Comparison of ENCODE assay signal across 8 cellular contexts in the genomic region with DNA sequence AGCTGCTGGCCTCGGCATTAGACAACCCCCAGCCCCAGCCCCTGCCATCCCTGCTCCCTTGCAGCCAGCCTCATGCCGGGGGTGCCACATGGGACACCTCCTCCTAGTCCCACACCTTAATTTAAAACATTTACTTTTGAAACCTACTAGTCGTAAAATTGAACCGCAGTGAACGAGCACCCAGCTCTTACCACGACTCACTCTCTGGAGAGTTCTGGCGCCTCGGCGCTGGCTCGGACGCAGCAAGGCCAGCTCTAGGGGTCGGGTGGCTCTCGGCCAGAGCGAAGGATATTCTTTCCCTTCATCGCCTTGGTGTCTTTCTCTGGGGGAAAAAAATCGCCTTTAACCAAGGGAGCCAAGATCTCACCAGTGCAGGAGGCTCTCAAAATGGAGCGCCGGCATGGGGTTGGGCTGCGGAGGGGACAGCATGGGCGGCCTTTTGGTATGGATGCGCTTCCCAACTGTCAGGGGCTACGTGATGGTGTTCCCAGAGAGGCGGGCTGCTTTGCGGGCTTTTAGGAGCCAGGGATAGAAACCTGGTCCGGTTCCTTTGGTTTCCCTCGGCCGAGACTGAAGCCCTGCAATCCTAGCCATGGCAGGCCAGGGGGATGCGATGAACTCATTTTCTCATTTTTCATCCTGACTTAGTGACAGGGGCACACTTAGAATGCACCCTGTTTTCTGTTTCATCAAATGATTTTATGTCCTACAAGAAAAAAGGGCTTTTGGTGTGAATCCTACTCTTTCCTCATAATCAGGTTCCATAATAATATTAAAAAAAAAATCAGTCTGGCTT. TPM values are rescaled to one million over a fixed set of nuclear protein-coding genes. Genes with fewer than 3 reads are reported as not detected.
DNase-seq lines count a peak whose midpoint lies in the region; ATAC-seq and TF ChIP-seq lines count a peak whose summit lies in the region.

No MANE protein-coding gene starts in this region.

- H3K4me3 ChIP-seq in brain microvascular endothelial cell (ENCODE audit: low read depth, low read length): peak overlapping the region; percentile 84
- H3K4me3 ChIP-seq in lung: peak overlapping the region; percentile 96
- H3K4me3 ChIP-seq in tibial nerve: peak overlapping the region; percentile 56 to 96 (median 79)

- H3K9me3 Mint-ChIP-seq in activated T-cell treated with anti-CD3 and anti-CD28 coated beads, Interleukin-2, amount 50 U/mL, for 72 hours: no peaks in the 10 kb centered on the region

- H3K4me1 Mint-ChIP-seq in activated T-cell treated with anti-CD3 and anti-CD28 coated beads, Interleukin-2, amount 50 U/mL, for 72 hours (ENCODE audit: low read depth): peaks cover 74% of the 10 kb centered on the region

- peaks cover 0 to 20% of the 10 kb centered on the region in 2 donors for H3K4me1 ChIP-seq in lung (ENCODE audit: control insufficient read depth in 2 of 2, insufficient read depth in 2 of 2, low read length in 2 of 2)
- peaks cover 0 to 43% (median 25%) of the 10 kb centered on the region in 4 donors for H3K4me1 ChIP-seq in tibial nerve

- TF ChIP-seq CTCF in brain microvascular endothelial cell (IDR thresholded peaks at IDR 0.05; ENCODE audit: low read depth, low read length, missing control alignments) (no peak), lung (IDR thresholded peaks at IDR 0.05; ENCODE audit: control extremely low read depth, extremely low read depth) (no peak), tibial nerve (IDR thresholded peaks at IDR 0.05) (no peak)

- TF ChIP-seq EP300 in tibial nerve (IDR thresholded peaks at IDR 0.05): no peak

- DNase-seq in activated T-cell treated with anti-CD3 and anti-CD28 coated beads, Interleukin-2, amount 50 U/mL, for 72 hours: no peak
- no peak for DNase-seq in activated T-cell treated with anti-CD3 and anti-CD28 coated beads for 4 hours
- DNase-seq in brain microvascular endothelial cell: no peak
- DNase-seq in lung (ENCODE audit: low spot score): no peak
- DNase-seq in tibial nerve (ENCODE audit: low spot score in 2 of 2): no peak
- DNase-seq in NCI-H1694 treated with DMSO at 0.1 percent for 48 hours (lab: John Stamatoyannopoulos, UW): no peak
- no peak for DNase-seq in activated CD4-positive, alpha-beta T cell treated with anti-CD3 and anti-CD28 coated beads for 1 hour

- H3K27ac ChIP-seq in brain microvascular endothelial cell (no peak overlapping the region), lung (ENCODE audit: low read depth in 1 of 2, low read length in 1 of 2) (peak overlapping the region in 1 of 2 donors; percentile 94), tibial nerve (peak overlapping the region in 3 of 4 donors; percentile 38 to 84 (median 41))

- TF ChIP-seq POLR2A in tibial nerve (IDR thresholded peaks at IDR 0.05): no peak

- peak overlapping the region; percentile 4 for H3K27ac Mint-ChIP-seq in activated T-cell treated with anti-CD3 and anti-CD28 coated beads, Interleukin-2, amount 50 U/mL, for 72 hours

- H3K4me3 Mint-ChIP-seq in activated T-cell treated with anti-CD3 and anti-CD28 coated beads, Interleukin-2, amount 50 U/mL, for 72 hours: peak overlapping the region; percentile 98 to 99

- H3K36me3 ChIP-seq in brain microvascular endothelial cell (replicated peaks) (no peaks in the 10 kb centered on the region), lung (ENCODE audit: control insufficient read depth in 2 of 2, insufficient read depth in 2 of 2, low read length in 2 of 2) (peaks cover 0 to 1% of the 10 kb centered on the region in 2 donors), tibial nerve (no peaks in the 10 kb centered on the region)

- H3K9me3 ChIP-seq in lung (ENCODE audit: control insufficient read depth in 2 of 2, insufficient read depth in 1 of 2, low read length in 1 of 2): no peaks in the 10 kb centered on the region
- H3K9me3 ChIP-seq in tibial nerve: no peaks in the 10 kb centered on the region

- H3K27me3 Mint-ChIP-seq in activated T-cell treated with anti-CD3 and anti-CD28 coated beads, Interleukin-2, amount 50 U/mL, for 72 hours (ENCODE audit: low read depth): no peaks in the 10 kb centered on the region

- in situ Hi-C loops in brain microvascular endothelial cell (cut with HindIII; ENCODE audit: low pct_ligation_motif_present, low sequenced_read_pairs): no loop called here

- H3K27me3 ChIP-seq in brain microvascular endothelial cell (replicated peaks) (no peaks in the 10 kb centered on the region), lung (ENCODE audit: control insufficient read depth, insufficient read depth) (no peaks in the 10 kb centered on the region), tibial nerve (no peaks in the 10 kb centered on the region)

- 27 to 49% methylated on average over 28 of the region's 28 CpGs for WGBS in lung, 2 donors
- 36 to 38% methylated on average over 28 of the region's 28 CpGs for WGBS in tibial nerve, 2 donors

- ATAC-seq in activated T-cell treated with anti-CD3 and anti-CD28 coated beads, Interleukin-2, amount 50 U/mL, for 72 hours (replicated peaks in 1 of 2): no peak
- no peak for ATAC-seq in lung (ENCODE audit: insufficient read depth, low FRiP score)
- ATAC-seq in HG02642 (IDR thresholded peaks at IDR 0.05; ENCODE audit: poor library complexity, unreplicated experiment): no peak

- peaks cover 0 to 3% of the 10 kb centered on the region in 2 donors for H3K36me3 Mint-ChIP-seq in activated T-cell treated with anti-CD3 and anti-CD28 coated beads, Interleukin-2, amount 50 U/mL, for 72 hours (ENCODE audit: insufficient read depth in 2 of 2)

RNA-seq across cellular contexts. Expression of gene HPCAL1, which starts 2.0 kb away (rescaled TPM):
- total RNA-seq in activated T-cell treated with anti-CD3 and anti-CD28 coated beads, Interleukin-2, amount 50 U/mL, for 72 hours: 10 to 100 TPM; 43.9 to 52.0 TPM
- 100 to 1,000 TPM; 122 to 143 TPM for total RNA-seq in lung
- polyA plus RNA-seq in lung: 100 to 1,000 TPM; 129 to 147 TPM
- total RNA-seq in tibial nerve: 10 to 100 TPM; 29.0 to 56.7 (median 34.5) TPM
